ENCODE assay signal across 1 cellular context in genomic region chr2:222655406-222655747, GRCh38.
TF ChIP-seq lines count a peak whose summit lies in the region.

No MANE protein-coding gene starts in this region.

TF ChIP-seq in H1, 55 proteins besides CTCF, POLR2A, EP300 and RAD21 (continued from another document):
- TF ChIP-seq CTBP2 (IDR thresholded peaks at IDR 0.05; ENCODE audit: borderline replicate concordance, insufficient read depth, insufficient read length, low read length) (no peak), MAX (IDR thresholded peaks at IDR 0.05) (no peak), SAP30 (IDR thresholded peaks at IDR 0.05; ENCODE audit: insufficient read depth, insufficient replicate concordance, low read length) (no peak), HDAC2 (IDR thresholded peaks at IDR 0.05; ENCODE audit: borderline replicate concordance in 1 of 2, low read depth in 2 of 2, low read length in 2 of 2) (peak in 1 of 2 experiments; percentile 96; a peak in 1 of 4 replicates), KDM1A (IDR thresholded peaks at IDR 0.05; ENCODE audit: borderline replicate concordance, low read length) (no peak)
TF ChIP-seq in H1: peak in this region for 1.
